In the genomic region with DNA sequence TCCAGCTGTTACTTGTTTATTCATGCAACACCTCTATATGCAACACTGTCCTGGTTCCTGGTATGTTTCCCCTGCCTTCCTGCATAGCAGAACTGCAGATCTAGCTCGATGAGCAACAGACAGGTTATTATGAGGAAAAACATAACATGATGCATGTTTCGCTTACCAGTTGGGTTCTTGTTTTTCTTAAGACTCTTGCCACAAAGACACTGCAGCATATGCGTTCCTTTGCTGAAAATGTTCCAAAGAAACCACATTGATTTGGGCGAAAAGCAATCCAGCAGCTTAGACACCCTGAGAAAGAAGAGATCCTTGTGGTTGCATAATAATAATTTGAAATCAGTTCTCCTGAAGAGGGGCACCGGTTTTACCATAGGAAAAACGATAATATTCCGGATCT, we compare ENCODE assay signal across 8 cellular contexts. TPM values are rescaled to one million over a fixed set of nuclear protein-coding genes. Genes with fewer than 3 reads are reported as not detected.
DNase-seq lines count a peak whose midpoint lies in the region; ATAC-seq and TF ChIP-seq lines count a peak whose summit lies in the region.

No MANE protein-coding gene starts in this region.

- H3K27ac ChIP-seq in dorsolateral prefrontal cortex (peak overlapping the region in 58 of 59 donors; percentile 12 to 93 (median 82)), mucosa of rectum (ENCODE audit: low read depth in 2 of 2, low read length in 2 of 2) (no peak overlapping the region), aorta (ENCODE audit: low read depth in 1 of 2, low read length in 2 of 2) (no peak overlapping the region)

- H3K9me3 Mint-ChIP-seq in stimulated activated naive CD8-positive, alpha-beta T cell treated with anti-CD3 and anti-CD28 coated beads, Interleukin-15, Interleukin-2, amounts not matched to agents 100 ng/mL and 50 ng/mL, for 24 hours = no peaks in the 10 kb centered on the region

- H3K36me3 Mint-ChIP-seq in stimulated activated naive CD8-positive, alpha-beta T cell treated with anti-CD3 and anti-CD28 coated beads, Interleukin-15, Interleukin-2, amounts not matched to agents 100 ng/mL and 50 ng/mL, for 24 hours (ENCODE audit: low read depth) = no peaks in the 10 kb centered on the region

- peaks cover 0 to 26% (median 0%) of the 10 kb centered on the region in 45 donors for H3K27me3 ChIP-seq in dorsolateral prefrontal cortex
- peaks cover 14 to 35% of the 10 kb centered on the region in 2 donors for H3K27me3 ChIP-seq in mucosa of rectum (ENCODE audit: control insufficient read depth in 2 of 2, insufficient read depth in 2 of 2, low read length in 2 of 2)
- H3K27me3 ChIP-seq in aorta (ENCODE audit: control insufficient read depth in 1 of 2, insufficient read depth in 2 of 2, low read length in 1 of 2) = no peaks in the 10 kb centered on the region

- intact Hi-C loops in dorsolateral prefrontal cortex (cut with DNase I) (loop anchor here (5.0 kb wide), 1 partner anchor 259 kb away; no protein-coding TSS in a partner anchor), aorta (cut with DNase I) (no loop called here)

- WGBS in aorta, 2 donors = 0 to 2% methylated on average over 7 of the region's 7 CpGs

- H3K27ac Mint-ChIP-seq in stimulated activated naive CD8-positive, alpha-beta T cell treated with anti-CD3 and anti-CD28 coated beads, Interleukin-15, Interleukin-2, amounts not matched to agents 100 ng/mL and 50 ng/mL, for 24 hours = no peak overlapping the region

- H3K4me3 ChIP-seq in dorsolateral prefrontal cortex = peak overlapping the region; percentile 43 to 98 (median 69)
- H3K4me3 ChIP-seq in mucosa of rectum (ENCODE audit: low read length in 2 of 2) = peak overlapping the region; percentile 24 to 43
- H3K4me3 ChIP-seq in aorta (ENCODE audit: low read length in 2 of 2) = peak overlapping the region; percentile 66

- TF ChIP-seq CTCF in dorsolateral prefrontal cortex (IDR thresholded peaks at IDR 0.05 in 54 of 56, conservative IDR thresholded peaks at IDR 0.05 in 2 of 56; ENCODE audit: low read depth in 1 of 56, partially characterized antibody in 56 of 56) = no peak

- H3K36me3 ChIP-seq in mucosa of rectum (ENCODE audit: control insufficient read depth in 2 of 2, insufficient read depth in 2 of 2, low read length in 2 of 2) (no peaks in the 10 kb centered on the region), aorta (ENCODE audit: control insufficient read depth in 1 of 2, insufficient read depth in 2 of 2, low read length in 1 of 2) (no peaks in the 10 kb centered on the region)

- H3K4me1 ChIP-seq in mucosa of rectum (ENCODE audit: control insufficient read depth in 2 of 2, insufficient read depth in 2 of 2, low read length in 2 of 2) = no peaks in the 10 kb centered on the region
- no peaks in the 10 kb centered on the region for H3K4me1 ChIP-seq in aorta (ENCODE audit: control insufficient read depth in 1 of 2, insufficient read depth in 2 of 2, low read length in 2 of 2)

- H3K27me3 Mint-ChIP-seq in stimulated activated naive CD8-positive, alpha-beta T cell treated with anti-CD3 and anti-CD28 coated beads, Interleukin-15, Interleukin-2, amounts not matched to agents 100 ng/mL and 50 ng/mL, for 24 hours = peaks cover 80% of the 10 kb centered on the region

- DNase-seq in stimulated activated naive CD8-positive, alpha-beta T cell treated with anti-CD3 and anti-CD28 coated beads, Interleukin-15, Interleukin-2, amounts not matched to agents 100 U/mL and 50 U/mL, for 24 hours = no peak
- DNase-seq in dorsolateral prefrontal cortex (no peak), aorta (no peak), ACHN (no peak), NCI-H2196 (lab: John Stamatoyannopoulos, UW; ENCODE audit: unreplicated experiment) (no peak)

- no peak for ATAC-seq in stimulated activated naive CD8-positive, alpha-beta T cell treated with anti-CD3 and anti-CD28 coated beads, Interleukin-15, Interleukin-2, amounts not matched to agents 100 U/mL and 50 U/mL, for 24 hours
- ATAC-seq in aorta (ENCODE audit: low FRiP score) (peak; percentile 11), GM21717 (IDR thresholded peaks at IDR 0.05; ENCODE audit: unreplicated experiment) (no peak)

- H3K9me3 ChIP-seq in mucosa of rectum (ENCODE audit: control insufficient read depth in 2 of 2, low read length in 2 of 2) (no peaks in the 10 kb centered on the region), aorta (ENCODE audit: control insufficient read depth, low read length) (peaks cover 1% of the 10 kb centered on the region)

- in situ Hi-C loops in ACHN (cut with HindIII; ENCODE audit: low pct_ligation_motif_present, low pct_unique_long_range_greater_than_20kb, low sequenced_read_pairs) = no loop called here

- peak overlapping the region; percentile 80 for H3K4me3 Mint-ChIP-seq in stimulated activated naive CD8-positive, alpha-beta T cell treated with anti-CD3 and anti-CD28 coated beads, Interleukin-15, Interleukin-2, amounts not matched to agents 100 ng/mL and 50 ng/mL, for 24 hours

- H3K4me1 Mint-ChIP-seq in stimulated activated naive CD8-positive, alpha-beta T cell treated with anti-CD3 and anti-CD28 coated beads, Interleukin-15, Interleukin-2, amounts not matched to agents 100 ng/mL and 50 ng/mL, for 24 hours (ENCODE audit: low read depth) = peaks cover 27% of the 10 kb centered on the region

- no peak overlapping the region for H3K9ac ChIP-seq in mucosa of rectum (ENCODE audit: low read depth in 1 of 2, low read length in 2 of 2)

RNA-seq across cellular contexts. Expression of gene FGF14, which starts 0.5 kb away (rescaled TPM):
- total RNA-seq in dorsolateral prefrontal cortex (100 to 1,000 TPM in 34 of 120 experiments, 10 to 100 TPM in 86; 22.1 to 135 (median 87.7) TPM), aorta (1 to 10 TPM in 1 of 2 donors, under 1 TPM in 1; 0.84 to 4.6 TPM)
- under 1 TPM; 0.13 to 0.59 TPM for polyA plus RNA-seq in aorta

Comparison
In these comparisons a context has a peak if more than half of its experiments do, and no peak if none do; other contexts are left out.
1. H3K27ac ChIP-seq: peak in dorsolateral prefrontal cortex (58 of 59); none in mucosa of rectum (0 of 2) and aorta (0 of 2).
2. RNA of gene FGF14, which starts 0.5 kb away (total RNA-seq): 22.1 to 135 TPM in dorsolateral prefrontal cortex; 0.84 to 4.6 TPM in aorta; every median in the first group is over 4 times any median in the second.
3. intact Hi-C loops: an anchor here in dorsolateral prefrontal cortex (5.0 kb wide); none called in aorta.
4. Peak in every context shown above with its lines, with median percentiles within 50 percentile points of each other: H3K4me3 ChIP-seq.